ENCODE assay signal across 8 cellular contexts in the genomic region with DNA sequence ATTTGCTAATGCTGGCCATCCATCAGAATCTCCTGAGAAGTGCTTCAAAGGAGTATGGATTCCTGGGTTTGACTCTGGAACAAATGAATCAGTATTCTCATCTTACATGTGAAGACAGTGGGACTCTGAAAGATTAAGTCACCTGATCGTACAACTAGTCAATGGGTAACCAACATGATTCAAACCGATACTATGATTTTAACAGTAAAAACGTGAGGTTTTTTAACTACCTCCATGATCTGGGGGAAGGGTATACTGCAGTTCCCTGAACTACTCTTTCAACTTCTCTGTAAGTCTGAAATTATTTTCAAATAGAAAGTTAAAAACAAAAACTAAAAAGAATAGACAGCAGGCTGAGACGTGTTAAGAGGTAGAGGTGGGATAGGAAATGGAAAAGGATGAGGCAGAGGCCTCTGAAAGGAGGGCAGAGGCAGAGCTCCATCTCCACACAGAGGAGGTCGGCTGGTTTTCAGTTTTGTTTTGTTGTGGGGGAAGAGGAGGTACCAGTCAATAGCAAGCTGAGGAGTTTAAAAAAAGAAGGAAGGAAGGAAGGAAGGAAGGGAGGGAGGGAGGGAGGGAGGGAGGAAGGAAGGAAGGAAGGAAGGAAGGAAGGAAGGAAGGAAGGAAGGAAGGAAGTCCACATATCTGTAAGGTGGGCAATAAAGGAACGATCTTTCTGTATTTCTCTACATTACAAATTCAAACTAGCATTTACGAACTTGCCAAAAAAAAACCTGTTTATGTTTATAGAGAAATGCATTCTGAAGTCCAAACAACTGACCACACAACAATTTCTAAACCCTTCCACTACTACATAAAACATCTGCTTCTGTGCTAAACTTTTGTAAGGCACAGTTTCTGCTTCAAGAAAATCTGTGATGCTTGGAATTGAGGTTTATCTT.
DNase-seq lines count a peak whose midpoint lies in the region; ATAC-seq and TF ChIP-seq lines count a peak whose summit lies in the region.

No MANE protein-coding gene starts in this region.

- H3K9me3 Mint-ChIP-seq in activated CD4-positive, alpha-beta T cell treated with anti-CD3 and anti-CD28 coated beads, Interleukin-2, amount 10 ng/mL, durations not matched to agents 7 days and 5 days: peaks cover 2% of the 10 kb centered on the region

- peaks cover 49% of the 10 kb centered on the region for H3K4me1 Mint-ChIP-seq in activated CD4-positive, alpha-beta T cell treated with anti-CD3 and anti-CD28 coated beads, Interleukin-2, amount 10 ng/mL, durations not matched to agents 7 days and 5 days

- peak overlapping the region; percentile 65 for H3K4me3 Mint-ChIP-seq in activated CD4-positive, alpha-beta T cell treated with anti-CD3 and anti-CD28 coated beads, Interleukin-2, amount 10 ng/mL, durations not matched to agents 7 days and 5 days

- peak overlapping the region; percentile 93 for H3K27ac Mint-ChIP-seq in activated CD4-positive, alpha-beta T cell treated with anti-CD3 and anti-CD28 coated beads, Interleukin-2, amount 10 ng/mL, durations not matched to agents 7 days and 5 days

- peak; percentile 63 for DNase-seq in activated CD4-positive, alpha-beta T cell treated with anti-CD3 and anti-CD28 coated beads, Interleukin-2, amount 10 ng/mL, durations not matched to agents 7 days and 5 days
- peak; percentile 31 to 51 for DNase-seq in stimulated activated CD4-positive, alpha-beta T cell treated with anti-CD3 and anti-CD28 coated beads, Interleukin-2, amount 100 ng/mL, for 24 hours
- DNase-seq in cerebellar cortex (ENCODE audit: low spot score): no peak
- DNase-seq in mesenteric fat pad (ENCODE audit: low spot score): no peak
- DNase-seq in omental fat pad (ENCODE audit: low spot score): no peak
- no peak for DNase-seq in NOMO-1 treated with dmso at 0.1 percent for 144 hours (lab: John Stamatoyannopoulos, UW; ENCODE audit: unreplicated experiment)

- peak; percentile 81 for ATAC-seq in GM18873 (IDR thresholded peaks at IDR 0.05; ENCODE audit: low FRiP score, unreplicated experiment)
- ATAC-seq in HG02759 (IDR thresholded peaks at IDR 0.05; ENCODE audit: unreplicated experiment): peak; percentile 85
- no peak for ATAC-seq in omental fat pad (ENCODE audit: low FRiP score)

- peaks cover 7% of the 10 kb centered on the region for H3K36me3 Mint-ChIP-seq in activated CD4-positive, alpha-beta T cell treated with anti-CD3 and anti-CD28 coated beads, Interleukin-2, amount 10 ng/mL, durations not matched to agents 7 days and 5 days (ENCODE audit: low read depth)

- H3K27me3 Mint-ChIP-seq in activated CD4-positive, alpha-beta T cell treated with anti-CD3 and anti-CD28 coated beads, Interleukin-2, amount 10 ng/mL, durations not matched to agents 7 days and 5 days: no peaks in the 10 kb centered on the region

- POLR2A ChIA-PET in activated CD4-positive, alpha-beta T cell treated with anti-CD3 and anti-CD28 coated beads, Interleukin-2, amount 10 ng/mL, durations not matched to agents 7 days and 5 days (lab: Charles Lee): interaction anchor here (0.6 to 0.7 kb wide), 2 partner anchors 13 to 100 kb away, joined by 3 read pairs; no protein-coding TSS in a partner anchor

- TF ChIP-seq CTCF in omental fat pad (IDR thresholded peaks at IDR 0.05): no peak

- CTCF ChIA-PET in activated CD4-positive, alpha-beta T cell treated with anti-CD3 and anti-CD28 coated beads, Interleukin-2, amount 10 ng/mL, durations not matched to agents 7 days and 5 days (lab: Charles Lee): interaction anchor here (0.6 to 2.0 kb wide), 2 partner anchors 16 to 605 kb away, joined by 3 to 6 read pairs; no protein-coding TSS in a partner anchor

Comparison
In these comparisons a context has a peak if more than half of its experiments do, and no peak if none do; other contexts are left out.
1. DNase-seq: peak in activated CD4-positive, alpha-beta T cell treated with anti-CD3 and anti-CD28 coated beads, Interleukin-2, amount 10 ng/mL, durations not matched to agents 7 days and 5 days (single experiment) and stimulated activated CD4-positive, alpha-beta T cell treated with anti-CD3 and anti-CD28 coated beads, Interleukin-2, amount 100 ng/mL, for 24 hours (2 of 2); none in cerebellar cortex (single experiment), mesenteric fat pad (single experiment), omental fat pad (single experiment) and NOMO-1 treated with dmso at 0.1 percent for 144 hours (single experiment).